Comparison of ENCODE assay signal across 17 cellular contexts in the genomic region with DNA sequence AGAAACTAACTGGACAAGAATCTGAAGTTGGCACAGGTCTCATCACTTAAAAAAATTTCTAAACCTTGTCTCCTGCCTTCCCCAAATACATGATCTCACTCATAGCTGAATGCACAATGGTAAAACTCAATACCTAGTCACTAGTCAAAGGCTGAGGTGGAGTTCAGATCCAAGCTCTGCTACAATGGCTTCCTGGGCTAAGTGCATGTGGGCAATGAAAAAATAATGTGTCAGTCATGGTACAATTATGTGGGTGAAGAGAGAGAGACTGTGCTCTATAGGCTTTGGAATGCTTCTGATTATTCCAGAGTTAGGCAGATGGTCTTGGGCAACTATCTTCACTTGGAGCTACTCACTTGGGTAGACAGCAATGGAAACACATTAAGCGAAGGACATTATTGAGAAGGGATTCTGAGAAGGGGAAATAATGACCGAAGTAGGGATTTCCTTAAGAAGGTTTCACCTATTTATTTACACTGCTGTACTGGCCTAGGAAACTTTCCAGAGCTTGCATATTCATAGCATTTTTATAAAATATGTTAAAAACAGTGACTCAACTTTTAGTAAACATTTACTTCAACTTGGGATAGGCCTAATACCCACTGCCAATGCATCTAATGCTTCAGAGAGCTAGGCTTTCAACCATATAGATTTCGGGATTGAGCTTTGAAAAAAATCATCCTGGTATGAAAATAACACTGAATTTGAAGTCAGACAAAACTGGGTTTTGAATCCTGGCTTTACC. TPM values are rescaled to one million over a fixed set of nuclear protein-coding genes. Genes with fewer than 3 reads are reported as not detected.
DNase-seq lines count a peak whose midpoint lies in the region; ATAC-seq and TF ChIP-seq lines count a peak whose summit lies in the region.
"Had no signal": no experiment of that assay in that cellular context is flagged by ENCODE, and none has a peak within 500 bp of the region (broad histone marks: within the 10 kb centered on the region; RNA-seq: fewer than 3 reads in every experiment).

No MANE protein-coding gene starts in this region.

- no peak overlapping the region for H3K4me3 ChIP-seq in A673 (ENCODE audit: low read depth, low read length, poor library complexity, severe bottlenecking)
- no peak overlapping the region for H3K4me3 ChIP-seq in HEK293 (ENCODE audit: low read depth, low read length)
- no peak overlapping the region for H3K4me3 ChIP-seq in right atrium auricular region
- H3K4me3 ChIP-seq in ovary, result no peak overlapping the region
- H3K4me3 ChIP-seq in esophagus squamous epithelium, result no peak overlapping the region
- H3K4me3 ChIP-seq: BLaER1, SK-N-MC had no signal

- 95 to 97% (median 97%) methylated on average over 3 of the region's 3 CpGs for WGBS in ovary, 3 donors
- 85 to 87% methylated on average over 3 of the region's 3 CpGs for WGBS in esophagus squamous epithelium, 2 donors

- TF ChIP-seq CTCF in A673 (conservative IDR thresholded peaks at IDR 0.05; ENCODE audit: low read depth, low read length) (no peak), HEK293 (tag by site-specific recombination; IDR thresholded peaks at IDR 0.05) (no peak), right atrium auricular region (IDR thresholded peaks at IDR 0.05) (no peak), ovary (IDR thresholded peaks at IDR 0.05) (no peak), esophagus squamous epithelium (IDR thresholded peaks at IDR 0.05) (no peak)

- peak; percentile 58 for DNase-seq in A673 (ENCODE audit: low spot score)
- peak; percentile 65 for DNase-seq in amniotic epithelial cell (ENCODE audit: low read depth)
- no peak for DNase-seq in right atrium auricular region (ENCODE audit: low spot score)
- DNase-seq in ovary, result no peak
- no peak for DNase-seq in esophagus squamous epithelium (lab: John Stamatoyannopoulos, UW)
- no peak for DNase-seq in NCI-H1092 treated with DMSO at 0.1 percent for 48 hours (lab: John Stamatoyannopoulos, UW)
- DNase-seq: activated CD4-positive, alpha-beta T cell treated with anti-CD3 and anti-CD28 coated beads, Interleukin-2, amount 10 ng/mL, durations not matched to agents 7 days and 5 days; activated naive CD4-positive, alpha-beta T cell treated with anti-CD3 and anti-CD28 coated beads, Interleukin-2, amount 50 U/mL, for 16 hours; effector CD4-positive, alpha-beta T cell; H9; NCI-H2171 treated with DMSO at 0.1 percent for 48 hours; nephron progenitor cell had no signal

- H3K27ac ChIP-seq in A673 (ENCODE audit: low read depth, low read length, poor library complexity, severe bottlenecking) (no peak overlapping the region), HEK293 (ENCODE audit: extremely low read depth, low read depth, low read length) (no peak overlapping the region), right atrium auricular region (peak overlapping the region; percentile 58 to 73), ovary (no peak overlapping the region), esophagus squamous epithelium (peak overlapping the region in 2 of 4 donors; percentile 6 to 74)
- H3K27ac ChIP-seq: BLaER1, SK-N-MC had no signal

- BruUV-seq in A673 (replicated peaks; lab: Mats Ljungman, UMichigan), result no TSS peak

- POLR2A ChIA-PET in A673 (lab: Charles Lee; ENCODE audit: low non-redundant PET), result no interaction called here
- POLR2A ChIA-PET in HEK293 (lab: Yijun Ruan, JAX), result interaction anchor here (1.3 kb wide), 1 partner anchor 8 kb away, joined by 3 read pairs; no protein-coding TSS in a partner anchor

- H3K36me3 ChIP-seq in A673 (ENCODE audit: insufficient read depth, low read length, poor library complexity, severe bottlenecking) (peaks cover 3% of the 10 kb centered on the region), HEK293 (ENCODE audit: control insufficient read depth in 2 of 2, insufficient read depth in 1 of 2, low read length in 2 of 2) (peaks cover 0 to 8% of the 10 kb centered on the region in 2 experiments; a peak in 1 of 3 replicates), right atrium auricular region (peaks cover under 1% of the 10 kb centered on the region), ovary (no peaks in the 10 kb centered on the region), esophagus squamous epithelium (peaks cover 0 to 19% (median 0%) of the 10 kb centered on the region in 3 donors)

- no peak for TF ChIP-seq POLR2A in ovary (IDR thresholded peaks at IDR 0.05)
- TF ChIP-seq POLR2A in esophagus squamous epithelium (IDR thresholded peaks at IDR 0.05), result no peak

- TF ChIP-seq EP300 in ovary (IDR thresholded peaks at IDR 0.05), result no peak

- H3K9me3 ChIP-seq in A673 (ENCODE audit: low read depth, low read length, poor library complexity, severe bottlenecking) (no peaks in the 10 kb centered on the region), HEK293 (ENCODE audit: control insufficient read depth, insufficient read depth, low read depth, low read length) (no peaks in the 10 kb centered on the region), right atrium auricular region (no peaks in the 10 kb centered on the region), ovary (no peaks in the 10 kb centered on the region), esophagus squamous epithelium (no peaks in the 10 kb centered on the region)
- H3K9me3 ChIP-seq: BLaER1 had no signal

- no peaks in the 10 kb centered on the region for H3K27me3 ChIP-seq in A673 (replicated peaks; ENCODE audit: insufficient read depth, low read depth, low read length, poor library complexity)
- H3K27me3 ChIP-seq in right atrium auricular region, result no peaks in the 10 kb centered on the region
- no peaks in the 10 kb centered on the region for H3K27me3 ChIP-seq in ovary
- H3K27me3 ChIP-seq in esophagus squamous epithelium, result no peaks in the 10 kb centered on the region
- H3K27me3 ChIP-seq: BLaER1 had no signal

- ATAC-seq in GM21737 (IDR thresholded peaks at IDR 0.05; ENCODE audit: unreplicated experiment), result no peak
- ATAC-seq: stimulated activated effector memory CD8-positive, alpha-beta T cell treated with anti-CD3 and anti-CD28 coated beads, Interleukin-12 subunit alpha, Interleukin-12 subunit beta, amount 100 ng/mL, for 72 hours had no signal

- CTCF ChIA-PET in A673 (lab: Charles Lee) (interaction anchor here (0.5 kb wide), 1 partner anchor 58 kb away, joined by 4 read pairs; no protein-coding TSS in a partner anchor), HEK293 (lab: Yijun Ruan, JAX) (interaction anchor here (1.4 kb wide), 1 partner anchor 16 kb away, joined by 8 read pairs; no protein-coding TSS in a partner anchor)

- intact Hi-C loops in A673 (cut with micrococcal nuclease; ENCODE audit: unreplicated experiment) (no loop called here), ovary (cut with DNase I) (no loop called here), esophagus squamous epithelium (cut with DNase I) (no loop called here)

- H3K4me1 ChIP-seq in A673 (ENCODE audit: insufficient read depth, low read length, poor library complexity, severe bottlenecking) (peaks cover 27% of the 10 kb centered on the region), HEK293 (ENCODE audit: control insufficient read depth, insufficient read depth, low read length) (0 out of 2 replicates have a peak, but pooled peaks cover 3% of the 10 kb centered on the region), right atrium auricular region (peaks cover 0 to 31% of the 10 kb centered on the region in 2 donors), ovary (ENCODE audit: insufficient read depth) (peaks cover 4% of the 10 kb centered on the region), esophagus squamous epithelium (peaks cover 12 to 47% (median 17%) of the 10 kb centered on the region in 3 donors)
- H3K4me1 ChIP-seq: BLaER1 had no signal

TF ChIP-seq in HEK293, 187 proteins besides CTCF, POLR2A, EP300 and RAD21:
- TF ChIP-seq ZNF2 (tag by site-specific recombination; IDR thresholded peaks at IDR 0.05) (peak; percentile 1; the same call in 1 of the 2 replicates), ZBTB17 (tag by site-specific recombination; IDR thresholded peaks at IDR 0.05) (peak; percentile 56; the same call in 1 of the 2 replicates)
- TF ChIP-seq, protein P1, sequence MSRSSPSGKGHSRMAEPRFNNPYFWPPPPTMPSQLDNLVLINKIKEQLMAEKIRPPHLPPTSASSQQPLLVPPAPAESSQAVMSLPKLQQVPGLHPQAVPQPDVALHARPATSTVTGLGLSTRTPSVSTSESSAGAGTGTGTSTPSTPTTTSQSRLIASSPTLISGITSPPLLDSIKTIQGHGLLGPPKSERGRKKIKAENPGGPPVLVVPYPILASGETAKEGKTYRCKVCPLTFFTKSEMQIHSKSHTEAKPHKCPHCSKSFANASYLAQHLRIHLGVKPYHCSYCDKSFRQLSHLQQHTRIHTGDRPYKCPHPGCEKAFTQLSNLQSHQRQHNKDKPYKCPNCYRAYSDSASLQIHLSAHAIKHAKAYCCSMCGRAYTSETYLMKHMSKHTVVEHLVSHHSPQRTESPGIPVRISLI (tag by site-specific recombination; IDR thresholded peaks at IDR 0.05), result no peak

RNA-seq across cellular contexts. Expression of a gene that starts 58.7 kb away (rescaled TPM):
- total RNA-seq in A673 (2021), result 31.5 and 32.1 TPM in 2 replicates
- total RNA-seq in right atrium auricular region, result 10 to 100 TPM; 44.5 to 93.1 TPM
- total RNA-seq in ovary, result 100 to 1,000 TPM in 1 of 7 donors, 10 to 100 TPM in 6; 21.6 to 111 (median 57.1) TPM
- 100 to 1,000 TPM in 1 of 2 donors, 10 to 100 TPM in 1; 55.2 to 120 TPM for polyA plus RNA-seq in ovary
- total RNA-seq in esophagus squamous epithelium, result 10 to 100 TPM in 3 of 4 donors, 1 to 10 TPM in 1; 4.5 to 66.0 (median 24.4) TPM

Comparison
In these comparisons a context has a peak if more than half of its experiments do, and no peak if none do; other contexts are left out.
1. DNase-seq: peak in A673 (single experiment) and amniotic epithelial cell (single experiment); none in right atrium auricular region (single experiment), ovary (0 of 5), esophagus squamous epithelium (single experiment) and NCI-H1092 treated with DMSO at 0.1 percent for 48 hours (single experiment).
2. H3K27ac ChIP-seq: peak in right atrium auricular region (2 of 2); none in A673 (single experiment), HEK293 (single experiment) and ovary (0 of 2).